Comparison of ENCODE assay signal across 22 cellular contexts in genomic region chr2:215961981-215962380, GRCh38. TPM values are rescaled to one million over a fixed set of nuclear protein-coding genes. Genes with fewer than 3 reads are reported as not detected.
DNase-seq lines count a peak whose midpoint lies in the region; ATAC-seq and TF ChIP-seq lines count a peak whose summit lies in the region.
"Had no signal": no experiment of that assay in that cellular context is flagged by ENCODE, and none has a peak within 500 bp of the region (broad histone marks: within the 10 kb centered on the region; RNA-seq: fewer than 3 reads in every experiment).

No MANE protein-coding gene starts in this region.

- DNase-seq in G401 (ENCODE audit: low spot score) = peak; percentile 85
- peak; percentile 72 for DNase-seq in astrocyte of the spinal cord (ENCODE audit: low read depth, low spot score)
- DNase-seq in left lung = no peak
- no peak for DNase-seq in smooth muscle cell (lab: John Stamatoyannopoulos, UW; ENCODE audit: unreplicated experiment)
- DNase-seq in NOMO-1 (lab: John Stamatoyannopoulos, UW; ENCODE audit: unreplicated experiment in 2 of 2) = no peak
- DNase-seq in left lobe of liver (ENCODE audit: low spot score) = no peak
- no peak for DNase-seq in stimulated activated CD4-positive, alpha-beta T cell treated with anti-CD3 and anti-CD28 coated beads, Interleukin-2, amount 100 ng/mL, for 24 hours
- DNase-seq in neuronal stem cell (ENCODE audit: low spot score) = no peak
- DNase-seq: 8988T, AML-193, DMS53, GF-D8, MG63, NCI-H1436, NCI-H187 treated with DMSO at 0.1 percent for 48 hours, NCI-H2107, NCI-H69, SHP77 treated with DMSO at 0.1 percent for 48 hours had no signal

- H3K4me3 ChIP-seq in astrocyte of the spinal cord (ENCODE audit: low read depth, low read length) = no peak overlapping the region
- no peak overlapping the region for H3K4me3 ChIP-seq in left lung
- H3K4me3 ChIP-seq in smooth muscle cell = no peak overlapping the region
- no peak overlapping the region for H3K4me3 ChIP-seq in neuronal stem cell (ENCODE audit: low read length in 2 of 2)
- H3K4me3 ChIP-seq: K562, MG63 had no signal

- no peak overlapping the region for H3K18ac ChIP-seq in neuronal stem cell (ENCODE audit: low read length)

- H3K4me2 ChIP-seq in smooth muscle cell = peak overlapping the region; percentile 30
- no peak overlapping the region for H3K4me2 ChIP-seq in neuronal stem cell (ENCODE audit: insufficient read depth, low read length, poor library complexity, severe bottlenecking)

- H3K27me3 ChIP-seq in left lung (no peaks in the 10 kb centered on the region), smooth muscle cell (ENCODE audit: low read depth) (no peaks in the 10 kb centered on the region), neuronal stem cell (ENCODE audit: control insufficient read depth in 3 of 3, insufficient read depth in 3 of 3, low read depth in 1 of 3, low read length in 3 of 3) (no peaks in the 10 kb centered on the region)
- H3K27me3 ChIP-seq: MG63 had no signal

- in situ Hi-C loops in G401 (cut with HindIII; ENCODE audit: low sequenced_read_pairs) (no loop called here), astrocyte of the spinal cord (cut with HindIII; ENCODE audit: low sequenced_read_pairs) (no loop called here)

- TF ChIP-seq CTCF in astrocyte of the spinal cord (IDR thresholded peaks at IDR 0.05; ENCODE audit: low read depth, low read length) (no peak), left lung (IDR thresholded peaks at IDR 0.05) (no peak), smooth muscle cell (IDR thresholded peaks at IDR 0.05; ENCODE audit: borderline replicate concordance, insufficient read depth, poor library complexity, severe bottlenecking) (no peak)

- no peak overlapping the region for H2BK12ac ChIP-seq in neuronal stem cell (ENCODE audit: low read length)

- no peaks in the 10 kb centered on the region for H3K79me2 ChIP-seq in smooth muscle cell (ENCODE audit: low read depth)

- H2AFZ ChIP-seq in smooth muscle cell (ENCODE audit: low read depth) = no peak overlapping the region
- no peak overlapping the region for H2AFZ ChIP-seq in neuronal stem cell (ENCODE audit: low read length)

- H3F3A ChIP-seq in smooth muscle cell (ENCODE audit: low read depth) = no peaks in the 10 kb centered on the region

- no peak overlapping the region for H2BK120ac ChIP-seq in neuronal stem cell (ENCODE audit: low read depth, low read length)

- no peak overlapping the region for H2AK5ac ChIP-seq in neuronal stem cell (ENCODE audit: low read depth, low read length)

- no peak overlapping the region for H3K14ac ChIP-seq in neuronal stem cell (ENCODE audit: low read length)

- intact Hi-C loops in left lung (cut with DNase I) = no loop called here

- H3K4me1 ChIP-seq in left lung = no peaks in the 10 kb centered on the region
- no peaks in the 10 kb centered on the region for H3K4me1 ChIP-seq in smooth muscle cell (ENCODE audit: low read depth)
- peaks cover 0 to 2% of the 10 kb centered on the region in 2 donors for H3K4me1 ChIP-seq in neuronal stem cell (ENCODE audit: control insufficient read depth in 2 of 2, insufficient read depth in 1 of 2, low read depth in 1 of 2, low read length in 2 of 2)

- ATAC-seq in left lung (peak; percentile 64), left lobe of liver (no peak)
- ATAC-seq: HepG2, K562 had no signal

- H3K9me3 ChIP-seq in left lung (no peaks in the 10 kb centered on the region), smooth muscle cell (replicated peaks; ENCODE audit: low read depth) (no peaks in the 10 kb centered on the region), neuronal stem cell (replicated peaks in 1 of 2; ENCODE audit: control insufficient read depth in 2 of 2, insufficient read depth in 1 of 2, low read depth in 1 of 2, low read length in 2 of 2) (no peaks in the 10 kb centered on the region)
- H3K9me3 ChIP-seq: MG63 had no signal

- H4K91ac ChIP-seq in neuronal stem cell (ENCODE audit: low read depth, low read length, poor library complexity) = no peak overlapping the region

- H3K23ac ChIP-seq in neuronal stem cell (ENCODE audit: low read depth, low read length, poor library complexity) = no peak overlapping the region

- H3K9ac ChIP-seq in smooth muscle cell (ENCODE audit: low read depth) (no peak overlapping the region), neuronal stem cell (ENCODE audit: low read depth, low read length, poor library complexity) (no peak overlapping the region)

- H3K4ac ChIP-seq in neuronal stem cell (ENCODE audit: low read length) = no peak overlapping the region

- H3K27ac ChIP-seq in left lung (no peak overlapping the region), smooth muscle cell (ENCODE audit: low read depth) (no peak overlapping the region), neuronal stem cell (replicated peaks; ENCODE audit: low read length) (no peak overlapping the region)
- H3K27ac ChIP-seq: HL-60, RWPE1 had no signal

- no peak overlapping the region for H2BK5ac ChIP-seq in neuronal stem cell (ENCODE audit: low read length)

- WGBS in smooth muscle cell (ENCODE audit: low lambda C conversion rate) = 46% methylated on average over 5 of the region's 5 CpGs
- no CpG with 5 or more reads among the region's 5 CpGs for WGBS in neuronal stem cell (ENCODE audit: extremely low coverage in 2 of 2, insufficient read length in 2 of 2, insufficient replicate concordance in 1 of 2), 2 donors

- H2BK15ac ChIP-seq in neuronal stem cell (ENCODE audit: low read length) = no peak overlapping the region

- H4K20me1 ChIP-seq in smooth muscle cell (ENCODE audit: low read depth) = no peaks in the 10 kb centered on the region

- H3K36me3 ChIP-seq in left lung (no peaks in the 10 kb centered on the region), smooth muscle cell (ENCODE audit: low read depth) (no peaks in the 10 kb centered on the region), neuronal stem cell (replicated peaks in 1 of 2; ENCODE audit: control insufficient read depth in 2 of 2, insufficient read depth in 2 of 2, low read length in 2 of 2) (no peaks in the 10 kb centered on the region)
- H3K36me3 ChIP-seq: MG63 had no signal

- H4K8ac ChIP-seq in neuronal stem cell (ENCODE audit: low read depth, low read length) = no peak overlapping the region

- H3K79me1 ChIP-seq in neuronal stem cell (ENCODE audit: low read depth, low read length) = no peaks in the 10 kb centered on the region

RNA-seq across cellular contexts. Expression of gene MREG, which starts 51.4 kb away (rescaled TPM):
- total RNA-seq in G401 (2014; rRNA removed; shearing (Covaris generic)) = 4.0 and 4.2 TPM in 2 replicates
- total RNA-seq in left lung = 10 to 100 TPM; 13.9 to 17.1 TPM
- 5.5 and 5.7 TPM in 2 replicates for total RNA-seq in smooth muscle cell
- polyA plus RNA-seq in smooth muscle cell = 1.8 and 2.3 TPM in 2 replicates
- 6.2 TPM for total RNA-seq in left lobe of liver
- polyA plus RNA-seq in neuronal stem cell (2013, experiment 1 of 2) = 5.0 TPM
- 5.1 TPM for polyA plus RNA-seq in neuronal stem cell (2013, experiment 2 of 2)

Comparison
In these comparisons a context has a peak if more than half of its experiments do, and no peak if none do; other contexts are left out.
1. DNase-seq: peak in G401 (single experiment) and astrocyte of the spinal cord (single experiment); none in left lung (0 of 2), smooth muscle cell (single experiment), NOMO-1 (0 of 2), left lobe of liver (single experiment), stimulated activated CD4-positive, alpha-beta T cell treated with anti-CD3 and anti-CD28 coated beads, Interleukin-2, amount 100 ng/mL, for 24 hours (0 of 2) and neuronal stem cell (single experiment).